ENCODE assay signal across 8 cellular contexts in the genomic region with DNA sequence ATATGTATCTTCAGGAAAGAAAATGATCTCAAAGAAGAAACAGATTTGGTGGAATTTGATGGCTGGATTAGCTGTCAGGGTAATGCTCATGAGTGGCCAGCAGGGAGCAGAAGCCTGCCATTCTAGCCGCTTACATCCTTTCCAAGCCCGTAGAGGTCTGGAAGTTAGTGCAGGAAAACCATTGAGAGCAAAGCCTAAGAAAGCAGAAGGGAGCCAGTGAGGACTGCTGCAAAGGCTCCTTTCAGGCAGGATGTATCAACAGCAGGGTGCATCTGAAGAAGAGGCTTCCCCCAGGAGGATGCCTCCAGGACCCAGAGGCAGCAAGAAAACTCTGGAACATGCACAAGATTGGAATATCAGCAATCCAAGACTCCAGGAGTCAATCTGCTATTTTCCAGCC. TPM values are rescaled to one million over a fixed set of nuclear protein-coding genes. Genes with fewer than 3 reads are reported as not detected.
A peak's percentile ranks its signal among the peaks of the same experiment; 100 is the strongest.
DNase-seq lines count a peak whose midpoint lies in the region; ATAC-seq and TF ChIP-seq lines count a peak whose summit lies in the region.

No MANE protein-coding gene starts in this region.

- H3K9me3 Mint-ChIP-seq in progenitor cell of endocrine pancreas (ENCODE audit: low read depth) = no peaks in the 10 kb centered on the region

- no peak overlapping the region for H3K27ac Mint-ChIP-seq in progenitor cell of endocrine pancreas

- H2AFZ ChIP-seq in DND-41 (ENCODE audit: low read depth, low read length) = no peak overlapping the region
- H2AFZ ChIP-seq in OCI-LY3 (ENCODE audit: low read depth, low read length) = no peak overlapping the region

- no peak overlapping the region for H3K4me3 Mint-ChIP-seq in progenitor cell of endocrine pancreas (ENCODE audit: low read depth)

- H3K36me3 ChIP-seq in DND-41 (ENCODE audit: insufficient read depth, low read length) = no peaks in the 10 kb centered on the region
- H3K36me3 ChIP-seq in OCI-LY3 (replicated peaks; ENCODE audit: low read depth, low read length) = no peaks in the 10 kb centered on the region
- no peaks in the 10 kb centered on the region for H3K36me3 ChIP-seq in heart right ventricle

- peaks cover 3% of the 10 kb centered on the region for H3K4me1 Mint-ChIP-seq in progenitor cell of endocrine pancreas (ENCODE audit: low read depth)

- H3K4me1 ChIP-seq in DND-41 (ENCODE audit: insufficient read depth, low read length) (0 out of 2 replicates have a peak, but pooled peaks cover 2% of the 10 kb centered on the region), OCI-LY3 (ENCODE audit: low read length) (peaks cover 15% of the 10 kb centered on the region), heart right ventricle (peaks cover 2 to 20% (median 8%) of the 10 kb centered on the region in 9 donors)

- ATAC-seq in DND-41 (ENCODE audit: insufficient read depth, low read depth) (peak; percentile 87), heart right ventricle (peak; percentile 75 to 95 (median 92)), GM19324 (IDR thresholded peaks at IDR 0.05; ENCODE audit: low FRiP score, unreplicated experiment) (no peak), GM19035 (IDR thresholded peaks at IDR 0.05; ENCODE audit: unreplicated experiment) (no peak)

- H3K79me2 ChIP-seq in DND-41 (ENCODE audit: insufficient read depth, low read length) (no peaks in the 10 kb centered on the region), OCI-LY3 (ENCODE audit: low read length) (no peaks in the 10 kb centered on the region)

- H4K20me1 ChIP-seq in DND-41 (ENCODE audit: insufficient read depth, low read length) (no peaks in the 10 kb centered on the region), OCI-LY3 (ENCODE audit: insufficient read depth, low read length) (no peaks in the 10 kb centered on the region)

- H3K27me3 ChIP-seq in DND-41 (ENCODE audit: insufficient read depth, low read length, poor library complexity) (no peaks in the 10 kb centered on the region), OCI-LY3 (ENCODE audit: low read depth, low read length) (peaks cover 44% of the 10 kb centered on the region), heart right ventricle (no peaks in the 10 kb centered on the region)

- H3K27ac ChIP-seq in DND-41 (ENCODE audit: low read length) (no peak overlapping the region), OCI-LY3 (ENCODE audit: low read length) (no peak overlapping the region), heart right ventricle (peak overlapping the region in 3 of 10 donors; percentile 4 to 45 (median 10))

- TF ChIP-seq CTCF in DND-41 (IDR thresholded peaks at IDR 0.05; ENCODE audit: borderline replicate concordance, extremely low read depth, low read length, poor library complexity, severe bottlenecking) (peak; percentile 93), OCI-LY3 (IDR thresholded peaks at IDR 0.05; ENCODE audit: low read depth, low read length) (peak; percentile 92), heart right ventricle (IDR thresholded peaks at IDR 0.05) (peak; percentile 83 to 95 (median 91)), progenitor cell of endocrine pancreas (IDR thresholded peaks at IDR 0.05; ENCODE audit: unreplicated experiment) (peak; percentile 94)

- H3K4me2 ChIP-seq in DND-41 (ENCODE audit: insufficient read depth, low read length) (no peak overlapping the region), OCI-LY3 (ENCODE audit: low read length) (no peak overlapping the region)

- H3K9me3 ChIP-seq in DND-41 (ENCODE audit: insufficient read depth, low read length, severe bottlenecking) = no peaks in the 10 kb centered on the region
- no peaks in the 10 kb centered on the region for H3K9me3 ChIP-seq in OCI-LY3 (ENCODE audit: insufficient read depth, low read length)
- no peaks in the 10 kb centered on the region for H3K9me3 ChIP-seq in heart right ventricle

- H3K4me3 ChIP-seq in DND-41 (ENCODE audit: low read depth in 1 of 2, low read length in 2 of 2) = no peak overlapping the region
- no peak overlapping the region for H3K4me3 ChIP-seq in OCI-LY3 (ENCODE audit: low read length)
- H3K4me3 ChIP-seq in heart right ventricle = no peak overlapping the region

- no peaks in the 10 kb centered on the region for H3K36me3 Mint-ChIP-seq in progenitor cell of endocrine pancreas (ENCODE audit: insufficient read depth)

- DNase-seq in DND-41 (peak; percentile 55), HS-27A (ENCODE audit: low read depth) (peak; percentile 51), amniotic epithelial cell (ENCODE audit: low read depth) (peak; percentile 65), heart right ventricle (peak; percentile 46 to 75), progenitor cell of endocrine pancreas (ENCODE audit: low spot score, unreplicated experiment) (peak; percentile 35)

- WGBS in heart right ventricle, 2 donors = 0% methylated on average over 2 of the region's 2 CpGs

- peaks cover 30% of the 10 kb centered on the region for H3K27me3 Mint-ChIP-seq in progenitor cell of endocrine pancreas

- H3K9ac ChIP-seq in DND-41 (ENCODE audit: low read depth, low read length) (no peak overlapping the region), OCI-LY3 (ENCODE audit: low read length) (no peak overlapping the region)

- intact Hi-C loops in heart right ventricle (cut with DNase I) = loop anchor here in 9 of 10 donors (1.0 to 10.0 kb wide), 8 partner anchors 36 to 499 kb away; no protein-coding TSS in a partner anchor

RNA-seq across cellular contexts. Expression of gene LBH, which starts 22.9 kb away (rescaled TPM):
- 100 to 1,000 TPM; 110 to 204 (median 156) TPM for total RNA-seq in heart right ventricle
- polyA plus RNA-seq in heart right ventricle = 10 to 100 TPM; 35.9 to 84.8 TPM
- 62.3 and 80.5 TPM in 2 replicates for total RNA-seq in progenitor cell of endocrine pancreas

Comparison
In these comparisons a context has a peak if more than half of its experiments do, and no peak if none do; other contexts are left out.
1. ATAC-seq: peak in DND-41 (single experiment) and heart right ventricle (8 of 8); none in GM19324 (single experiment) and GM19035 (single experiment).
2. Peak in every context shown above with its lines, with median percentiles within 50 percentile points of each other: DNase-seq and CTCF ChIP-seq.